34 cellular contexts compared by ENCODE assay signal in the genomic region with DNA sequence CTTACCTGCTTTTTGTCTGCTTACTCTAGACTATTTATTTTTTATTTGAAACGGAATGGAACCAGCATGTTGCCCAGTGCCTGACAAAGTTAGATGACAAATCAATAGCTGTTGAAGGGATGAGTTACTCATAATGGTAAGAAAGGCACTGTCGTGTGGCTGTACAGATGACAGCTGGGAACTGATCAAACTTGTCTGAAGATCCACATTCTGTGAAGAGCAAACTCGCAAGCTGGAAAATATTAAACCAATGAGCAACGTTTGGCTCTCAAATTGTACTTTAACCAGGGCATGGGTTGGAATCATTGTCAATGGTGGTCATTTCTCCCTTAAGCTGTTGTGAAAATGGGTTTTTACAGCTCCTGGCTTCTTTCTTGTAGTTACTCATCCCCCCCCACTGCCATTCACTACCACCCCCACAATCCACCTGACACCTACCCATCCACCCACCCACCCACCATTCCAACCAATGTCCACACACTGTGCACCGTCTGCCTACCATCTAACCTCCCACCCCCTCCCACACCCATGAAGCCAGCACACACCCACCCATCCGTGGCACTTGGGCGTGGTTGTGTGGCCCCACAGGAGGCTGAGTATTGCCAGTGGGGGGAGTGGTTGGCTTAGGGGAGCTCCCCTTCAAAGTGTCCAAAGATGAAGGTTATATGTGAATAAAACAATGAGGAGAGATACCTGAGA. TPM values are rescaled to one million over a fixed set of nuclear protein-coding genes. Genes with fewer than 3 reads are reported as not detected.
"Had no signal": no experiment of that assay in that cellular context is flagged by ENCODE, and none has a peak within 500 bp of the region (broad histone marks: within the 10 kb centered on the region; RNA-seq: fewer than 3 reads in every experiment).

No MANE protein-coding gene starts in this region.

- H3K27me3 ChIP-seq: body of pancreas, dorsolateral prefrontal cortex, foreskin keratinocyte, ovary, testis had no signal

- DNase-seq: activated CD4-positive, alpha-beta memory T cell treated with anti-CD3 and anti-CD28 coated beads for 36 hours; activated CD4-positive, alpha-beta T cell treated with anti-CD3 and anti-CD28 coated beads, Interleukin-2, amount 10 ng/mL, durations not matched to agents 24 days and 14 days; activated CD8-positive, alpha-beta memory T cell treated with anti-CD3 and anti-CD28 coated beads, Interleukin-2, amount 50 U/mL, for 4 hours; activated T-cell treated with anti-CD3 and anti-CD28 coated beads, Interleukin-2, amount 50 U/mL, for 1 hour; anterior cingulate cortex; body of pancreas; cerebellar nuclear complex; dorsolateral prefrontal cortex; effector memory CD4-positive, alpha-beta T cell; foreskin keratinocyte; heart right ventricle; lower lobe of right lung; ovary; retina; stimulated activated CD4-positive, alpha-beta T cell treated with anti-CD3 and anti-CD28 coated beads, Interleukin-12 subunit alpha, Interleukin-12 subunit beta, amount 100 ng/mL, for 4 hours; stimulated activated CD4-positive, alpha-beta T cell treated with anti-CD3 and anti-CD28 coated beads, Interleukin-4, amount 100 ng/mL, for 1 hour; stimulated activated naive CD8-positive, alpha-beta T cell treated with anti-CD3 and anti-CD28 coated beads, Interleukin-15, Interleukin-2, amounts not matched to agents 100 U/mL and 50 U/mL, for 24 hours; SW 1271; T-helper 17 cell; T1000; testis; WERI-Rb-1 had no signal

- H3K27ac Mint-ChIP-seq: activated CD4-positive, alpha-beta memory T cell treated with anti-CD3 and anti-CD28 coated beads for 36 hours; activated CD4-positive, alpha-beta T cell treated with anti-CD3 and anti-CD28 coated beads, Interleukin-2, amount 10 ng/mL, durations not matched to agents 24 days and 14 days; activated naive CD8-positive, alpha-beta T cell; activated T-helper 1 cell treated with anti-CD3 and anti-CD28 coated beads, Interleukin-12 subunit alpha, Interleukin-12 subunit beta, Interleukin-2, Interleukin-4 antibody, amounts not matched to agents 30 ng/mL and 10 ng/mL and 1 ng/mL, durations not matched to agents 14 hours and 24 hours and 36 hours; T-helper 17 cell had no signal

- H3K27me3 Mint-ChIP-seq: progenitor cell of endocrine pancreas had no signal

- H3K36me3 Mint-ChIP-seq: activated CD4-positive, alpha-beta memory T cell treated with anti-CD3 and anti-CD28 coated beads for 36 hours; activated naive CD8-positive, alpha-beta T cell had no signal

- H3K9me3 Mint-ChIP-seq: activated CD4-positive, alpha-beta memory T cell treated with anti-CD3 and anti-CD28 coated beads for 36 hours; activated CD4-positive, alpha-beta T cell treated with anti-CD3 and anti-CD28 coated beads, Interleukin-2, amount 10 ng/mL, durations not matched to agents 24 days and 14 days; activated T-helper 1 cell treated with anti-CD3 and anti-CD28 coated beads, Interleukin-12 subunit alpha, Interleukin-12 subunit beta, Interleukin-2, Interleukin-4 antibody, amounts not matched to agents 30 ng/mL and 10 ng/mL and 1 ng/mL, durations not matched to agents 14 hours and 24 hours and 36 hours; nephron had no signal

- H3K9me3 ChIP-seq: body of pancreas, lower lobe of right lung, neutrophil, ovary, testis had no signal

- ATAC-seq: activated CD4-positive, CD25-positive, alpha-beta regulatory T cell treated with anti-CD3 and anti-CD28 coated beads, Interleukin-2, amount 50 U/mL, for 24 hours; body of pancreas; foreskin keratinocyte; heart right ventricle; left lobe of liver; lower lobe of right lung; sciatic nerve; stimulated activated naive CD8-positive, alpha-beta T cell treated with anti-CD3 and anti-CD28 coated beads, Interleukin-15, Interleukin-2, amounts not matched to agents 100 U/mL and 50 U/mL, for 24 hours; T-helper 17 cell had no signal

- H3K4me3 Mint-ChIP-seq: activated CD4-positive, alpha-beta memory T cell treated with anti-CD3 and anti-CD28 coated beads for 36 hours; activated CD4-positive, alpha-beta T cell treated with anti-CD3 and anti-CD28 coated beads, Interleukin-2, amount 10 ng/mL, durations not matched to agents 24 days and 14 days; activated T-helper 1 cell treated with anti-CD3 and anti-CD28 coated beads, Interleukin-12 subunit alpha, Interleukin-12 subunit beta, Interleukin-2, Interleukin-4 antibody, amounts not matched to agents 30 ng/mL and 10 ng/mL and 1 ng/mL, durations not matched to agents 14 hours and 24 hours and 36 hours; nephron; T-helper 17 cell had no signal

- H3K4me3 ChIP-seq: body of pancreas, coronary artery, dorsolateral prefrontal cortex, heart right ventricle, lower lobe of right lung, ovary, skin epidermis, testis had no signal

- H3K36me3 ChIP-seq: heart right ventricle, lower lobe of right lung, neutrophil, ovary, WERI-Rb-1 had no signal

- FAIRE-seq: urothelium cell line had no signal

- H3K27ac ChIP-seq: body of pancreas, coronary artery, dorsolateral prefrontal cortex, heart right ventricle, lower lobe of right lung, neutrophil, ovary, testis, WERI-Rb-1 had no signal

RNA-seq across cellular contexts. Expression of a gene that starts 46.8 kb away (rescaled TPM):
- total RNA-seq: activated CD4-positive, alpha-beta memory T cell treated with anti-CD3 and anti-CD28 coated beads for 36 hours; activated CD4-positive, alpha-beta T cell treated with anti-CD3 and anti-CD28 coated beads, Interleukin-2, amount 10 ng/mL, durations not matched to agents 24 days and 14 days; activated CD8-positive, alpha-beta memory T cell treated with anti-CD3 and anti-CD28 coated beads for 36 hours; activated T-helper 1 cell treated with anti-CD3 and anti-CD28 coated beads, Interleukin-12 subunit alpha, Interleukin-12 subunit beta, Interleukin-2, Interleukin-4 antibody, amounts not matched to agents 30 ng/mL and 10 ng/mL and 1 ng/mL, durations not matched to agents 14 hours and 24 hours and 36 hours; dorsolateral prefrontal cortex; foreskin keratinocyte; heart right ventricle; lower lobe of right lung; ovary; progenitor cell of endocrine pancreas; T-helper 17 cell had no signal
